In the genomic region with DNA sequence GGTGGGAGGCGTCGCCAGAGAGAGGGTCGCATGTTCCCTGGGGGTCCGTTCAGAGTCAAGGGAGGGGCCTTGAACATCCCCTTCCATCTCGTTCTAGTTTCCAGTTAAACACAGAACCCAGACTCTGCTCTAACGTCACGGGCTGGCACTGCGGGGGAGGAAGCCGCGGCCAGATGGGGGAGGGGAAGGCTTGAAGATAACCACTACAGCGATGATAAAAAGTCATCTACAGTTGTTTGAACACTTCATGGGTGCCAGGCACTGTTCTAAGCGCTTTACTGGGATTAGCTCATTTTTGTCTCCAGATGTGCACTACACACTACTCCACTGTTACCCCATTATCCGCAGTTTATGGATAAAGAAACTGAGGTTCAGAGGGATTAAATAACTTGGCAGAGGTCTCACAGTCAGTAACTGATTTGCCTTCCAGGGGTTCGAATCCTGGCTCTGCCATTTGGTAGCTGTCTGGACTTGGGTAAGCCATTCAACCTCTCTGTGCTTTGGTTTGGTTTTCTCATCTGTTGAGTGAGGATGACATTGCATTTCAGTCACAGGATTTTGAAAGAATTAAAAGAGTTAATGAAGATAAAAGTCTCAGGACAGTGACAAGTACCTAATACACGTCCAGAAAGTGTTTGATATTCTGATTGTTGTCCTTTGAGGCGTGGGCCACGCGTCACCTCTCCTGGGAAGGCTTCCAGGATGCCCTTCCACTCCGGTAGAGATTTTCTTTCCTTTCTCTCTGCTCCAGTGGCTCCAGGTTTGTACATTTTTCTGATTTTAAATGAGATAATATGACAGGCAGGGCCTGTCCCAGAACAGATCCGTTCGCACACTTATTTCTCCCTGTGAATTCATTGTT, we compare ENCODE assay signal across 1 cellular context.
TF ChIP-seq lines count a peak whose summit lies in the region.

No MANE protein-coding gene starts in this region.

TF ChIP-seq in K562, 482 proteins besides CTCF, POLR2A, EP300 and RAD21 (continues in another document):
- TF ChIP-seq, protein P1, sequence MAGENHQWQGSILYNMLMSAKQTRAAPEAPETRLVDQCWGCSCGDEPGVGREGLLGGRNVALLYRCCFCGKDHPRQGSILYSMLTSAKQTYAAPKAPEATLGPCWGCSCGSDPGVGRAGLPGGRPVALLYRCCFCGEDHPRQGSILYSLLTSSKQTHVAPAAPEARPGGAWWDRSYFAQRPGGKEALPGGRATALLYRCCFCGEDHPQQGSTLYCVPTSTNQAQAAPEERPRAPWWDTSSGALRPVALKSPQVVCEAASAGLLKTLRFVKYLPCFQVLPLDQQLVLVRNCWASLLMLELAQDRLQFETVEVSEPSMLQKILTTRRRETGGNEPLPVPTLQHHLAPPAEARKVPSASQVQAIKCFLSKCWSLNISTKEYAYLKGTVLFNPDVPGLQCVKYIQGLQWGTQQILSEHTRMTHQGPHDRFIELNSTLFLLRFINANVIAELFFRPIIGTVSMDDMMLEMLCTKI (IDR thresholded peaks at IDR 0.05; ENCODE audit: partially characterized antibody) = no peak
- TF ChIP-seq HNRNPLL (IDR thresholded peaks at IDR 0.05; ENCODE audit: low read depth, low read length, poor library complexity, severe bottlenecking) (no peak), CCNT2 (IDR thresholded peaks at IDR 0.05; ENCODE audit: borderline replicate concordance, extremely low read depth, insufficient read length, low read depth, low read length) (no peak), ZNF589 (CRISPR knock-in tag; IDR thresholded peaks at IDR 0.05; ENCODE audit: low read depth) (no peak), OTX1 (CRISPR knock-in tag; IDR thresholded peaks at IDR 0.05) (no peak), ZNF316 (IDR thresholded peaks at IDR 0.05) (peak; percentile 47), BDP1 (IDR thresholded peaks at IDR 0.05; ENCODE audit: insufficient read depth, insufficient read length) (no peak), RUNX1 (IDR thresholded peaks at IDR 0.05; ENCODE audit: low read depth) (no peak), BHLHE40 (IDR thresholded peaks at IDR 0.05; ENCODE audit: low read length) (peak; percentile 28; the same call in 1 of the 2 replicates), TARDBP (IDR thresholded peaks at IDR 0.05) (no peak), NFE2 (IDR thresholded peaks at IDR 0.05; ENCODE audit: low read depth) (peak; percentile 29; the same call in 1 of the 2 replicates), CBFA2T3 (IDR thresholded peaks at IDR 0.05) (peak; percentile 22; the same call in 1 of the 2 replicates), NCOA2 (IDR thresholded peaks at IDR 0.05; ENCODE audit: partially characterized antibody in 2 of 2) (no peak), HNRNPH1 (optimal IDR thresholded peaks at IDR 0.05; ENCODE audit: low read depth, low read length) (no peak), ADNP (tag; IDR thresholded peaks at IDR 0.05) (peak; percentile 64), MYNN (IDR thresholded peaks at IDR 0.05) (no peak), MYNN (CRISPR knock-in tag; IDR thresholded peaks at IDR 0.05) (no peak), ZSCAN29 (IDR thresholded peaks at IDR 0.05) (no peak), CHD4 (IDR thresholded peaks at IDR 0.05; ENCODE audit: insufficient read depth, insufficient replicate concordance, low read depth, low read length, poor library complexity, severe bottlenecking) (no peak), MAFF (IDR thresholded peaks at IDR 0.05; ENCODE audit: low read length) (0 out of 2 replicates have a peak, but pooled peaks have one; percentile 41), CREM (IDR thresholded peaks at IDR 0.05; ENCODE audit: low read depth) (peak; percentile 78), ZNF347 (CRISPR knock-in tag; IDR thresholded peaks at IDR 0.05; ENCODE audit: low read depth) (no peak), ZNF445 (CRISPR knock-in tag; IDR thresholded peaks at IDR 0.05; ENCODE audit: low read depth) (no peak), GTF2A2 (tag; IDR thresholded peaks at IDR 0.05) (no peak), POU5F1 (IDR thresholded peaks at IDR 0.05; ENCODE audit: borderline replicate concordance, low read depth, low read length, partially characterized antibody) (no peak), SMC3 (conservative IDR thresholded peaks at IDR 0.05; ENCODE audit: insufficient read depth, low read depth, low read length) (no peak), ARID1B (IDR thresholded peaks at IDR 0.05) (peak; percentile 41), ZNF76 (CRISPR knock-in tag; IDR thresholded peaks at IDR 0.05; ENCODE audit: borderline replicate concordance) (no peak), SREBF1 (IDR thresholded peaks at IDR 0.05; ENCODE audit: borderline replicate concordance, low read depth, low read length) (no peak), KDM1A (IDR thresholded peaks at IDR 0.05) (peak in 1 of 2 experiments; percentile 21; a peak in 1 of 4 replicates), EZH2 (IDR thresholded peaks at IDR 0.05; ENCODE audit: borderline replicate concordance, low read depth, low read length) (no peak), GABPA (tag; conservative IDR thresholded peaks at IDR 0.05; ENCODE audit: low read depth) (no peak), TCF3 (CRISPR knock-in tag; IDR thresholded peaks at IDR 0.05) (no peak), KLF16 (IDR thresholded peaks at IDR 0.05) (peak; percentile 41; the same call in 1 of the 2 replicates), JUN (IDR thresholded peaks at IDR 0.05; ENCODE audit: borderline replicate concordance, low read depth, low read length) (no peak), JUN (CRISPR knock-in tag; IDR thresholded peaks at IDR 0.05; ENCODE audit: borderline replicate concordance) (no peak), RBM34 (IDR thresholded peaks at IDR 0.05; ENCODE audit: borderline replicate concordance, insufficient read depth, low read length) (no peak), MED1 (CRISPR knock-in tag; IDR thresholded peaks at IDR 0.05; ENCODE audit: borderline replicate concordance) (no peak), ZNF24 (IDR thresholded peaks at IDR 0.05) (no peak), ETV1 (tag; conservative IDR thresholded peaks at IDR 0.05; ENCODE audit: low read depth) (no peak), ZNF699 (CRISPR knock-in tag; IDR thresholded peaks at IDR 0.05; ENCODE audit: insufficient replicate concordance) (no peak), ZBED1 (IDR thresholded peaks at IDR 0.05) (no peak), ATF1 (CRISPR knock-in tag; IDR thresholded peaks at IDR 0.05) (no peak), ATF1 (tag; IDR thresholded peaks at IDR 0.05) (peak; percentile 60), CTBP1 (IDR thresholded peaks at IDR 0.05; ENCODE audit: borderline replicate concordance) (no peak; the same call in 1 of the 2 replicates), SOX6 (IDR thresholded peaks at IDR 0.05) (peak; percentile 21; the same call in 1 of the 2 replicates), BRD9 (IDR thresholded peaks at IDR 0.05; ENCODE audit: low read depth, partially characterized antibody) (no peak), ZBTB8A (IDR thresholded peaks at IDR 0.05; ENCODE audit: partially characterized antibody) (no peak), GATAD2A (IDR thresholded peaks at IDR 0.05) (no peak), CSDE1 (IDR thresholded peaks at IDR 0.05) (no peak), ZNF121 (CRISPR knock-in tag; conservative IDR thresholded peaks at IDR 0.05) (no peak), ARID2 (IDR thresholded peaks at IDR 0.05) (no peak), ZC3H11A (IDR thresholded peaks at IDR 0.05; ENCODE audit: low read depth, low read length) (no peak), HOXB6 (CRISPR knock-in tag; IDR thresholded peaks at IDR 0.05; ENCODE audit: borderline replicate concordance) (no peak), JUND (IDR thresholded peaks at IDR 0.05; ENCODE audit: borderline replicate concordance, low read depth, low read length) (no peak), JUND (tag; IDR thresholded peaks at IDR 0.05; ENCODE audit: borderline replicate concordance, low read depth, low read length) (no peak), HSF4 (CRISPR knock-in tag; IDR thresholded peaks at IDR 0.05; ENCODE audit: borderline replicate concordance) (no peak), HDAC2 (IDR thresholded peaks at IDR 0.05) (0 out of 2 replicates have a peak, but pooled peaks have one; percentile 18), BRF1 (IDR thresholded peaks at IDR 0.05; ENCODE audit: borderline replicate concordance, extremely low read depth, insufficient read length) (no peak), HNRNPL (IDR thresholded peaks at IDR 0.05; ENCODE audit: low read depth, low read length) (no peak), HDGF (IDR thresholded peaks at IDR 0.05) (no peak), NFXL1 (CRISPR knock-in tag; IDR thresholded peaks at IDR 0.05) (no peak), CREB1 (IDR thresholded peaks at IDR 0.05) (no peak; the same call in 1 of the 2 replicates), CREB1 (CRISPR knock-in tag; IDR thresholded peaks at IDR 0.05) (no peak), MAFG (tag; conservative IDR thresholded peaks at IDR 0.05) (peak; percentile 83), WHSC1 (IDR thresholded peaks at IDR 0.05; ENCODE audit: low read length) (no peak)
- TF ChIP-seq, protein P2, sequence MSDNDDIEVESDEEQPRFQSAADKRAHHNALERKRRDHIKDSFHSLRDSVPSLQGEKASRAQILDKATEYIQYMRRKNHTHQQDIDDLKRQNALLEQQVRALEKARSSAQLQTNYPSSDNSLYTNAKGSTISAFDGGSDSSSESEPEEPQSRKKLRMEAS (CRISPR knock-in tag; IDR thresholded peaks at IDR 0.05) = no peak
- TF ChIP-seq, protein P3, sequence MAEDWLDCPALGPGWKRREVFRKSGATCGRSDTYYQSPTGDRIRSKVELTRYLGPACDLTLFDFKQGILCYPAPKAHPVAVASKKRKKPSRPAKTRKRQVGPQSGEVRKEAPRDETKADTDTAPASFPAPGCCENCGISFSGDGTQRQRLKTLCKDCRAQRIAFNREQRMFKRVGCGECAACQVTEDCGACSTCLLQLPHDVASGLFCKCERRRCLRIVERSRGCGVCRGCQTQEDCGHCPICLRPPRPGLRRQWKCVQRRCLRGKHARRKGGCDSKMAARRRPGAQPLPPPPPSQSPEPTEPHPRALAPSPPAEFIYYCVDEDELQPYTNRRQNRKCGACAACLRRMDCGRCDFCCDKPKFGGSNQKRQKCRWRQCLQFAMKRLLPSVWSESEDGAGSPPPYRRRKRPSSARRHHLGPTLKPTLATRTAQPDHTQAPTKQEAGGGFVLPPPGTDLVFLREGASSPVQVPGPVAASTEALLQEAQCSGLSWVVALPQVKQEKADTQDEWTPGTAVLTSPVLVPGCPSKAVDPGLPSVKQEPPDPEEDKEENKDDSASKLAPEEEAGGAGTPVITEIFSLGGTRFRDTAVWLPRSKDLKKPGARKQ (CRISPR knock-in tag; IDR thresholded peaks at IDR 0.05) = no peak
- TF ChIP-seq, protein P4, sequence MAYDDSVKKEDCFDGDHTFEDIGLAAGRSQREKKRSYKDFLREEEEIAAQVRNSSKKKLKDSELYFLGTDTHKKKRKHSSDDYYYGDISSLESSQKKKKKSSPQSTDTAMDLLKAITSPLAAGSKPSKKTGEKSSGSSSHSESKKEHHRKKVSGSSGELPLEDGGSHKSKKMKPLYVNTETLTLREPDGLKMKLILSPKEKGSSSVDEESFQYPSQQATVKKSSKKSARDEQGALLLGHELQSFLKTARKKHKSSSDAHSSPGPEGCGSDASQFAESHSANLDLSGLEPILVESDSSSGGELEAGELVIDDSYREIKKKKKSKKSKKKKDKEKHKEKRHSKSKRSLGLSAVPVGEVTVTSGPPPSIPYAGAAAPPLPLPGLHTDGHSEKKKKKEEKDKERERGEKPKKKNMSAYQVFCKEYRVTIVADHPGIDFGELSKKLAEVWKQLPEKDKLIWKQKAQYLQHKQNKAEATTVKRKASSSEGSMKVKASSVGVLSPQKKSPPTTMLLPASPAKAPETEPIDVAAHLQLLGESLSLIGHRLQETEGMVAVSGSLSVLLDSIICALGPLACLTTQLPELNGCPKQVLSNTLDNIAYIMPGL (CRISPR knock-in tag; IDR thresholded peaks at IDR 0.05) = no peak
- TF ChIP-seq, protein P5, sequence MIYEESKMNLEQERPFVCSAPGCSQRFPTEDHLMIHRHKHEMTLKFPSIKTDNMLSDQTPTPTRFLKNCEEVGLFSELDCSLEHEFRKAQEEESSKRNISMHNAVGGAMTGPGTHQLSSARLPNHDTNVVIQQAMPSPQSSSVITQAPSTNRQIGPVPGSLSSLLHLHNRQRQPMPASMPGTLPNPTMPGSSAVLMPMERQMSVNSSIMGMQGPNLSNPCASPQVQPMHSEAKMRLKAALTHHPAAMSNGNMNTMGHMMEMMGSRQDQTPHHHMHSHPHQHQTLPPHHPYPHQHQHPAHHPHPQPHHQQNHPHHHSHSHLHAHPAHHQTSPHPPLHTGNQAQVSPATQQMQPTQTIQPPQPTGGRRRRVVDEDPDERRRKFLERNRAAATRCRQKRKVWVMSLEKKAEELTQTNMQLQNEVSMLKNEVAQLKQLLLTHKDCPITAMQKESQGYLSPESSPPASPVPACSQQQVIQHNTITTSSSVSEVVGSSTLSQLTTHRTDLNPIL (CRISPR knock-in tag; IDR thresholded peaks at IDR 0.05) = no peak
- TF ChIP-seq, protein P6, sequence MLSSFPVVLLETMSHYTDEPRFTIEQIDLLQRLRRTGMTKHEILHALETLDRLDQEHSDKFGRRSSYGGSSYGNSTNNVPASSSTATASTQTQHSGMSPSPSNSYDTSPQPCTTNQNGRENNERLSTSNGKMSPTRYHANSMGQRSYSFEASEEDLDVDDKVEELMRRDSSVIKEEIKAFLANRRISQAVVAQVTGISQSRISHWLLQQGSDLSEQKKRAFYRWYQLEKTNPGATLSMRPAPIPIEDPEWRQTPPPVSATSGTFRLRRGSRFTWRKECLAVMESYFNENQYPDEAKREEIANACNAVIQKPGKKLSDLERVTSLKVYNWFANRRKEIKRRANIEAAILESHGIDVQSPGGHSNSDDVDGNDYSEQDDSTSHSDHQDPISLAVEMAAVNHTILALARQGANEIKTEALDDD (IDR thresholded peaks at IDR 0.05) = no peak
- TF ChIP-seq, protein P7, sequence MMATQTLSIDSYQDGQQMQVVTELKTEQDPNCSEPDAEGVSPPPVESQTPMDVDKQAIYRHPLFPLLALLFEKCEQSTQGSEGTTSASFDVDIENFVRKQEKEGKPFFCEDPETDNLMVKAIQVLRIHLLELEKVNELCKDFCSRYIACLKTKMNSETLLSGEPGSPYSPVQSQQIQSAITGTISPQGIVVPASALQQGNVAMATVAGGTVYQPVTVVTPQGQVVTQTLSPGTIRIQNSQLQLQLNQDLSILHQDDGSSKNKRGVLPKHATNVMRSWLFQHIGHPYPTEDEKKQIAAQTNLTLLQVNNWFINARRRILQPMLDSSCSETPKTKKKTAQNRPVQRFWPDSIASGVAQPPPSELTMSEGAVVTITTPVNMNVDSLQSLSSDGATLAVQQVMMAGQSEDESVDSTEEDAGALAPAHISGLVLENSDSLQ (IDR thresholded peaks at IDR 0.05) = no peak
- TF ChIP-seq, protein P8, sequence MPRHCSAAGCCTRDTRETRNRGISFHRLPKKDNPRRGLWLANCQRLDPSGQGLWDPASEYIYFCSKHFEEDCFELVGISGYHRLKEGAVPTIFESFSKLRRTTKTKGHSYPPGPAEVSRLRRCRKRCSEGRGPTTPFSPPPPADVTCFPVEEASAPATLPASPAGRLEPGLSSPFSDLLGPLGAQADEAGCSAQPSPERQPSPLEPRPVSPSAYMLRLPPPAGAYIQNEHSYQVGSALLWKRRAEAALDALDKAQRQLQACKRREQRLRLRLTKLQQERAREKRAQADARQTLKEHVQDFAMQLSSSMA (CRISPR knock-in tag; IDR thresholded peaks at IDR 0.05) = no peak
